8 cellular contexts compared by ENCODE assay signal in genomic region chr3:138833908-138834358, GRCh38. TPM values are rescaled to one million over a fixed set of nuclear protein-coding genes. Genes with fewer than 3 reads are reported as not detected.
A peak's percentile ranks its signal among the peaks of the same experiment; 100 is the strongest.
DNase-seq lines count a peak whose midpoint lies in the region; ATAC-seq and TF ChIP-seq lines count a peak whose summit lies in the region.

No MANE protein-coding gene starts in this region.

- H3K4me1 ChIP-seq in Panc1 (ENCODE audit: control insufficient read depth, insufficient read depth, low read length) (peaks cover 27% of the 10 kb centered on the region), right lobe of liver (peaks cover 0 to 14% (median 2%) of the 10 kb centered on the region in 4 donors)

- ATAC-seq in HG02678 (IDR thresholded peaks at IDR 0.05; ENCODE audit: unreplicated experiment) (peak; percentile 9), Panc1 (no peak; the same call in 1 of the 2 replicates), right lobe of liver (peak; percentile 26 to 41 (median 36)), HG02884 (IDR thresholded peaks at IDR 0.05; ENCODE audit: unreplicated experiment) (no peak)

- intact Hi-C loops in Panc1 (cut with micrococcal nuclease; ENCODE audit: unreplicated experiment) (loop anchor here (2.0 kb wide), 1 partner anchor 81 kb away; no protein-coding TSS in a partner anchor), right lobe of liver (cut with DNase I) (no loop called here)

- H3K4me3 ChIP-seq in Panc1 (ENCODE audit: low read depth in 2 of 2, low read length in 2 of 2), result peak overlapping the region; percentile 85
- peak overlapping the region; percentile 89 to 94 (median 90) for H3K4me3 ChIP-seq in right lobe of liver

- POLR2A ChIA-PET in Panc1 (lab: Charles Lee), result no interaction called here

- H3K27me3 ChIP-seq in Panc1 (ENCODE audit: control insufficient read depth, insufficient read depth, low read length) (no peaks in the 10 kb centered on the region), right lobe of liver (no peaks in the 10 kb centered on the region)

- CTCF ChIA-PET in Panc1 (lab: Charles Lee), result interaction anchor here (1.5 kb wide), 1 partner anchor 82 kb away, joined by 9 read pairs; no protein-coding TSS in a partner anchor

- DNase-seq in NCI-H2081 (lab: John Stamatoyannopoulos, UW), result peak; percentile 25 to 58
- DNase-seq in NCI-H2081 treated with DMSO at 0.1 percent for 48 hours (lab: John Stamatoyannopoulos, UW), result no peak
- no peak for DNase-seq in Panc1 (ENCODE audit: low read depth, low spot score)
- DNase-seq in cerebellar cortex (ENCODE audit: low spot score), result peak; percentile 50
- DNase-seq in right lobe of liver, result peak in 1 of 3 donors; percentile 46
- DNase-seq in substantia nigra (lab: John Stamatoyannopoulos, UW), result peak in 15 of 49 donors; percentile 20 to 60 (median 37)

- TF ChIP-seq POLR2A in right lobe of liver (IDR thresholded peaks at IDR 0.05), result no peak

- H3K27ac ChIP-seq in Panc1 (ENCODE audit: low read length) (peak overlapping the region; percentile 86), right lobe of liver (peak overlapping the region; percentile 88 to 91 (median 89)), substantia nigra (ENCODE audit: low read depth, low read length, poor library complexity, severe bottlenecking) (peak overlapping the region; percentile 96)

- in situ Hi-C loops in Panc1 (cut with HindIII; ENCODE audit: low pct_unique_long_range_greater_than_20kb, low sequenced_read_pairs), result no loop called here

- H3K36me3 ChIP-seq in Panc1 (ENCODE audit: control insufficient read depth, insufficient read depth, low read length), result no peaks in the 10 kb centered on the region
- H3K36me3 ChIP-seq in right lobe of liver, result no peaks in the 10 kb centered on the region

- H3K9me3 ChIP-seq in Panc1 (ENCODE audit: control insufficient read depth, insufficient read depth, low read depth, low read length) (no peaks in the 10 kb centered on the region), right lobe of liver (no peaks in the 10 kb centered on the region)

- WGBS in right lobe of liver (ENCODE audit: insufficient coverage, low coverage, low lambda C conversion rate, missing lambda C conversion rate), result 0% methylated on average over 11 of the region's 19 CpGs

- BruUV-seq in Panc1 (replicated peaks; lab: Mats Ljungman, UMichigan), result no TSS peak

- TF ChIP-seq CTCF in Panc1 (IDR thresholded peaks at IDR 0.05) (no peak), right lobe of liver (IDR thresholded peaks at IDR 0.05) (no peak)

RNA-seq across cellular contexts. Expression of gene PIK3CB, which starts 0.8 kb away (rescaled TPM):
- total RNA-seq in Panc1 (2021; ENCODE audit: unreplicated experiment), result 73.9 TPM
- polyA plus RNA-seq in Panc1 (2012; ENCODE audit: insufficient read length), result 60.1 TPM
- total RNA-seq in right lobe of liver, result 10 to 100 TPM; 12.1 to 20.9 (median 14.6) TPM

Comparison
In these comparisons a context has a peak if more than half of its experiments do, and no peak if none do; other contexts are left out.
1. DNase-seq: peak in NCI-H2081 (2 of 2) and cerebellar cortex (single experiment); none in NCI-H2081 treated with DMSO at 0.1 percent for 48 hours (single experiment) and Panc1 (single experiment).
2. ATAC-seq: peak in HG02678 (single experiment) and right lobe of liver (4 of 4); none in Panc1 (single experiment) and HG02884 (single experiment).
3. Peak in every context shown above with its lines, with median percentiles within 50 percentile points of each other: H3K27ac ChIP-seq.